ENCODE assay signal across 26 cellular contexts in the genomic region with DNA sequence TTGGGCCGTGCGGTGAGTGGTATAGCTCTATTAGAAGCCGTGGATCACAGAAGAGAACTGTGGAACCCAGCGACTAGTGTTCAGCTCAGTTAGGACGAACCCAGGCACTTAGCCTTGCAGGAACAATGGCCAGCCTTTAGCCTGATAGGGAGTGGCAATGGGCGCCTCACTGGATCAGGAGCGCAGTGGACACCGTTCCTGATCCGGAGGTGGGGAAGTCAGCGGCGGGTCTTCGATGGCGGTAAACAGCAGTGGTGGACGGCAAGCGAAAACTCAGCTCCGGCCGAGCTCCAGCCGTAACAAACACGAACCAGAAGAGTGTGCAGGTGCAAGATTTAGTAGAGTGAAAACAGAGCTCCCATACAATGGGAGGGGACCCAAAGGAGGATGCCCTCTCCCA.
DNase-seq lines count a peak whose midpoint lies in the region; ATAC-seq and TF ChIP-seq lines count a peak whose summit lies in the region.
"Had no signal": no experiment of that assay in that cellular context is flagged by ENCODE, and none has a peak within 500 bp of the region (broad histone marks: within the 10 kb centered on the region; RNA-seq: fewer than 3 reads in every experiment).

No MANE protein-coding gene starts in this region.

- no peaks in the 10 kb centered on the region for H3F3A ChIP-seq in GM23338 (replicated peaks; ENCODE audit: low read depth)
- no peaks in the 10 kb centered on the region for H3F3A ChIP-seq in Loucy (ENCODE audit: low read depth)

- H3K4me2 ChIP-seq in GM23338 (no peak overlapping the region), Loucy (ENCODE audit: low read depth, low read length, poor library complexity, severe bottlenecking) (no peak overlapping the region), neuronal stem cell (ENCODE audit: insufficient read depth, low read length, poor library complexity, severe bottlenecking) (no peak overlapping the region)
- H3K4me2 ChIP-seq: A549, BLaER1 had no signal

- no peak overlapping the region for H2BK12ac ChIP-seq in neuronal stem cell (ENCODE audit: low read length)

- no peak for TF ChIP-seq POLR2A in testis (IDR thresholded peaks at IDR 0.05)

- H3K4me1 ChIP-seq in GM23338 (ENCODE audit: insufficient read depth) (no peaks in the 10 kb centered on the region), Loucy (ENCODE audit: insufficient read depth, low read length, poor library complexity, severe bottlenecking) (no peaks in the 10 kb centered on the region), neuronal stem cell (ENCODE audit: control insufficient read depth in 2 of 2, insufficient read depth in 1 of 2, low read depth in 1 of 2, low read length in 2 of 2) (no peaks in the 10 kb centered on the region), testis (no peaks in the 10 kb centered on the region)
- H3K4me1 ChIP-seq: A549, BE2C, BLaER1 had no signal

- H3K18ac ChIP-seq in neuronal stem cell (ENCODE audit: low read length): no peak overlapping the region

- H3K27me3 ChIP-seq in GM23338 (ENCODE audit: insufficient read depth) (no peaks in the 10 kb centered on the region), Loucy (ENCODE audit: insufficient read depth, low read length, poor library complexity, severe bottlenecking) (no peaks in the 10 kb centered on the region), neuronal stem cell (ENCODE audit: control insufficient read depth in 3 of 3, insufficient read depth in 3 of 3, low read depth in 1 of 3, low read length in 3 of 3) (peaks cover 0 to 5% (median 0%) of the 10 kb centered on the region in 3 experiments), testis (no peaks in the 10 kb centered on the region)
- H3K27me3 ChIP-seq: BE2C, BLaER1 had no signal

- no peak overlapping the region for H3K27ac ChIP-seq in GM23338 (ENCODE audit: low read depth)
- no peak overlapping the region for H3K27ac ChIP-seq in neuronal stem cell (replicated peaks; ENCODE audit: low read length)
- H3K27ac ChIP-seq in testis: no peak overlapping the region
- H3K27ac ChIP-seq: 22Rv1, A549, BLaER1 had no signal

- H4K91ac ChIP-seq in neuronal stem cell (ENCODE audit: low read depth, low read length, poor library complexity): no peak overlapping the region

- no peaks in the 10 kb centered on the region for H3K4me1 Mint-ChIP-seq in GM23338
- H3K4me1 Mint-ChIP-seq: CD14-positive monocyte; CD4-positive, alpha-beta memory T cell; CD8-positive, alpha-beta memory T cell had no signal

- no CpG with 5 or more reads among the region's 19 CpGs for WGBS in neuronal stem cell (ENCODE audit: extremely low coverage in 2 of 2, insufficient read length in 2 of 2, insufficient replicate concordance in 1 of 2), 2 donors
- 79 to 81% methylated on average over 15 to 19 of the region's 19 CpGs for WGBS in testis, 2 donors

- no peak for TF ChIP-seq CTCF in GM23338 (conservative IDR thresholded peaks at IDR 0.05; ENCODE audit: low read depth in 2 of 2)
- TF ChIP-seq CTCF in Loucy (conservative IDR thresholded peaks at IDR 0.05; ENCODE audit: low read length): no peak
- no peak for TF ChIP-seq CTCF in testis (IDR thresholded peaks at IDR 0.05)

- H2AFZ ChIP-seq in GM23338: peak overlapping the region; percentile 60; the same call in 1 of the 2 replicates
- peak overlapping the region; percentile 67; the same call in 1 of the 2 replicates for H2AFZ ChIP-seq in Loucy (ENCODE audit: low read length)
- peak overlapping the region; percentile 36 for H2AFZ ChIP-seq in neuronal stem cell (ENCODE audit: low read length)

- no peaks in the 10 kb centered on the region; the same call in 1 of the 3 replicates for H3K9me3 Mint-ChIP-seq in GM23338

- H3K9me2 ChIP-seq in GM23338 (ENCODE audit: insufficient read depth) (peaks cover 6% of the 10 kb centered on the region; the same call in 1 of the 2 replicates), Loucy (replicated peaks; ENCODE audit: low read depth, low read length) (no peaks in the 10 kb centered on the region)

- no peaks in the 10 kb centered on the region for H3K79me2 ChIP-seq in GM23338 (replicated peaks; ENCODE audit: insufficient read depth)
- H3K79me2 ChIP-seq in Loucy (ENCODE audit: insufficient read depth, low read length): no peaks in the 10 kb centered on the region

- no peak for ATAC-seq in GM23338
- ATAC-seq: A549, GM12878 had no signal

- H3K79me1 ChIP-seq in neuronal stem cell (ENCODE audit: low read depth, low read length): no peaks in the 10 kb centered on the region

- H3K9me3 ChIP-seq in Loucy (ENCODE audit: insufficient read depth, low read depth, low read length): no peaks in the 10 kb centered on the region
- H3K9me3 ChIP-seq in neuronal stem cell (replicated peaks in 1 of 2; ENCODE audit: control insufficient read depth in 2 of 2, insufficient read depth in 1 of 2, low read depth in 1 of 2, low read length in 2 of 2): no peaks in the 10 kb centered on the region
- H3K9me3 ChIP-seq in testis: no peaks in the 10 kb centered on the region
- H3K9me3 ChIP-seq: A549, BE2C had no signal

- no peak overlapping the region for H2AK5ac ChIP-seq in neuronal stem cell (ENCODE audit: low read depth, low read length)

- no peak overlapping the region for H3K27ac Mint-ChIP-seq in GM23338
- H3K27ac Mint-ChIP-seq: CD14-positive monocyte; CD4-positive, alpha-beta memory T cell; CD4-positive, CD25-positive, alpha-beta regulatory T cell had no signal

- H3K9ac ChIP-seq in Loucy (ENCODE audit: low read depth, low read length, poor library complexity, severe bottlenecking) (no peak overlapping the region), neuronal stem cell (ENCODE audit: low read depth, low read length, poor library complexity) (no peak overlapping the region)
- H3K9ac ChIP-seq: BLaER1 had no signal

- no peaks in the 10 kb centered on the region for H3K27me3 Mint-ChIP-seq in GM23338 (ENCODE audit: insufficient read depth, low read depth, poor library complexity)
- H3K27me3 Mint-ChIP-seq: CD4-positive, CD25-positive, alpha-beta regulatory T cell had no signal

- no peak for DNase-seq in GM23338 (ENCODE audit: low spot score)
- no peak for DNase-seq in neuronal stem cell (ENCODE audit: low spot score)
- DNase-seq in testis: peak; percentile 16
- no peak for DNase-seq in OCI-M1 (lab: John Stamatoyannopoulos, UW)
- DNase-seq in stimulated activated CD4-positive, alpha-beta T cell treated with anti-CD3 and anti-CD28 coated beads, Interleukin-4, amount 100 ng/mL, for 4 hours: no peak
- no peak for DNase-seq in occipital lobe (lab: John Stamatoyannopoulos, UW)
- DNase-seq: AML-193; BE2C; C1 segment of cervical spinal cord; CD4-positive, alpha-beta memory T cell; CD4-positive, CD25-positive, alpha-beta regulatory T cell; CD8-positive, alpha-beta memory T cell; COR-L47; DMS 273 treated with DMSO at 0.1 percent for 48 hours; DMS153; DMS53; DMS79; DND-41; EL; GDM1 had no signal

- H3K4me3 ChIP-seq in GM23338: no peak overlapping the region
- no peak overlapping the region for H3K4me3 ChIP-seq in Loucy (ENCODE audit: low read length, poor library complexity, severe bottlenecking)
- no peak overlapping the region for H3K4me3 ChIP-seq in neuronal stem cell (ENCODE audit: low read length in 2 of 2)
- peak overlapping the region in 1 of 2 donors; percentile 12 for H3K4me3 ChIP-seq in testis
- H3K4me3 ChIP-seq: A549, BLaER1, GM12878 had no signal

- no peaks in the 10 kb centered on the region for H3K36me3 Mint-ChIP-seq in GM23338 (ENCODE audit: low read depth)
- H3K36me3 Mint-ChIP-seq: CD14-positive monocyte; CD4-positive, alpha-beta memory T cell; CD4-positive, CD25-positive, alpha-beta regulatory T cell had no signal

- no peak overlapping the region for H2BK120ac ChIP-seq in neuronal stem cell (ENCODE audit: low read depth, low read length)

- H3K14ac ChIP-seq in neuronal stem cell (ENCODE audit: low read length): no peak overlapping the region

- no peak overlapping the region for H2BK15ac ChIP-seq in neuronal stem cell (ENCODE audit: low read length)

- H3K36me3 ChIP-seq in GM23338 (ENCODE audit: insufficient read depth): no peaks in the 10 kb centered on the region; the same call in 1 of the 2 replicates
- no peaks in the 10 kb centered on the region for H3K36me3 ChIP-seq in Loucy (ENCODE audit: insufficient read depth, low read length)
- H3K36me3 ChIP-seq in neuronal stem cell (replicated peaks in 1 of 2; ENCODE audit: control insufficient read depth in 2 of 2, insufficient read depth in 2 of 2, low read length in 2 of 2): no peaks in the 10 kb centered on the region
- H3K36me3 ChIP-seq in testis (ENCODE audit: low read depth, missing control alignments): no peaks in the 10 kb centered on the region
- H3K36me3 ChIP-seq: BE2C, BLaER1 had no signal

- intact Hi-C loops in testis (cut with DNase I; ENCODE audit: low total_unique reads): no loop called here

- H4K8ac ChIP-seq in neuronal stem cell (ENCODE audit: low read depth, low read length): no peak overlapping the region

- no peak overlapping the region for H3K23ac ChIP-seq in neuronal stem cell (ENCODE audit: low read depth, low read length, poor library complexity)

- H2BK5ac ChIP-seq in neuronal stem cell (ENCODE audit: low read length): no peak overlapping the region

- H4K20me1 ChIP-seq in GM23338 (replicated peaks; ENCODE audit: insufficient read depth): no peaks in the 10 kb centered on the region
- H4K20me1 ChIP-seq in Loucy (ENCODE audit: insufficient read depth, low read length, poor library complexity, severe bottlenecking): no peaks in the 10 kb centered on the region
- H4K20me1 ChIP-seq: BLaER1 had no signal

- H3K4ac ChIP-seq in neuronal stem cell (ENCODE audit: low read length): no peak overlapping the region

- H3K4me3 Mint-ChIP-seq in GM23338: no peak overlapping the region
- H3K4me3 Mint-ChIP-seq: CD14-positive monocyte; CD4-positive, alpha-beta memory T cell; CD4-positive, CD25-positive, alpha-beta regulatory T cell; CD8-positive, alpha-beta memory T cell had no signal
